In genomic region chr6:95819461-95819860, GRCh38 we compare ENCODE assay signal across 28 cellular contexts.
"Had no signal": no experiment of that assay in that cellular context is flagged by ENCODE, and none has a peak within 500 bp of the region (broad histone marks: within the 10 kb centered on the region; RNA-seq: fewer than 3 reads in every experiment).

No MANE protein-coding gene starts in this region.

- H3K27me3 Mint-ChIP-seq: activated CD4-positive, alpha-beta T cell treated with anti-CD3 and anti-CD28 coated beads, Interleukin-2, amount 10 ng/mL, durations not matched to agents 24 days and 14 days; activated CD8-positive, alpha-beta T cell treated with anti-CD3 and anti-CD28 coated beads for 36 hours; activated naive CD4-positive, alpha-beta T cell treated with anti-CD3 and anti-CD28 coated beads, Interleukin-2, amount 50 U/mL, for 24 hours; activated naive CD8-positive, alpha-beta T cell treated with anti-CD3 and anti-CD28 coated beads, Interleukin-2, amount 10 ng/mL, durations not matched to agents 7 days and 5 days had no signal

- H3K4me3 ChIP-seq: ascending aorta, breast epithelium had no signal

- H3K4me1 Mint-ChIP-seq: activated CD4-positive, alpha-beta T cell treated with anti-CD3 and anti-CD28 coated beads, Interleukin-2, amount 10 ng/mL, durations not matched to agents 24 days and 14 days; activated naive CD4-positive, alpha-beta T cell treated with anti-CD3 and anti-CD28 coated beads, Interleukin-2, amount 50 U/mL, for 24 hours; activated naive CD8-positive, alpha-beta T cell treated with anti-CD3 and anti-CD28 coated beads, Interleukin-2, amount 10 ng/mL, durations not matched to agents 7 days and 5 days had no signal

- H3K36me3 Mint-ChIP-seq: activated naive CD4-positive, alpha-beta T cell treated with anti-CD3 and anti-CD28 coated beads, Interleukin-2, amount 50 U/mL, for 24 hours; activated naive CD8-positive, alpha-beta T cell treated with anti-CD3 and anti-CD28 coated beads, Interleukin-2, amount 10 ng/mL, durations not matched to agents 7 days and 5 days had no signal

- H3K27ac Mint-ChIP-seq: activated CD4-positive, alpha-beta T cell treated with anti-CD3 and anti-CD28 coated beads, Interleukin-2, amount 10 ng/mL, durations not matched to agents 24 days and 14 days; activated CD8-positive, alpha-beta T cell treated with anti-CD3 and anti-CD28 coated beads for 36 hours; activated naive CD4-positive, alpha-beta T cell treated with anti-CD3 and anti-CD28 coated beads, Interleukin-2, amount 50 U/mL, for 24 hours; activated naive CD8-positive, alpha-beta T cell treated with anti-CD3 and anti-CD28 coated beads, Interleukin-2, amount 10 ng/mL, durations not matched to agents 7 days and 5 days; activated T-cell treated with anti-CD3 and anti-CD28 coated beads, Interleukin-2, amount 50 U/mL, for 72 hours; activated T-helper 2 cell treated with anti-CD3 and anti-CD28 coated beads, Interferon-gamma antibody, Interleukin-2, Interleukin-4, amounts not matched to agents 10 μg/mL and 5 μg/mL and 100 μg/mL, durations not matched to agents 14 hours and 24 hours and 36 hours had no signal

- DNase-seq: activated CD4-positive, alpha-beta T cell treated with anti-CD3 and anti-CD28 coated beads, Interleukin-2, amount 10 ng/mL, durations not matched to agents 24 days and 14 days; activated CD4-positive, alpha-beta T cell treated with anti-CD3 and anti-CD28 coated beads, Interleukin-2, amount 50 U/mL, for 4 hours; activated gamma-delta T cell; activated naive CD4-positive, alpha-beta T cell treated with Interleukin-2 at 50 U/mL for 16 hours; activated naive CD8-positive, alpha-beta T cell treated with anti-CD3 and anti-CD28 coated beads, Interleukin-2, amount 10 ng/mL, durations not matched to agents 7 days and 5 days; activated T-cell treated with anti-CD3 and anti-CD28 coated beads, Interleukin-2, amount 50 U/mL, for 1 hour; activated T-cell treated with anti-CD3 and anti-CD28 coated beads, Interleukin-2, amount 50 U/mL, for 72 hours; amygdala; NCI-H1048; NCI-H1105 treated with DMSO at 0.1 percent for 48 hours; NCI-H1436; NCI-H1694; NCI-H1930; NCI-H2081 treated with DMSO at 0.1 percent for 48 hours; NCI-H226; NCI-H446 treated with DMSO at 0.1 percent for 48 hours; NCI-H524 treated with DMSO at 0.1 percent for 48 hours; NK-92 treated with Interleukin-12 subunit alpha and Interleukin-12 subunit beta, amount 100 ng/mL, for 24 hours; Right ventricle myocardium superior; SW 1271; T-helper 1 cell; T1000 had no signal

- H3K27ac ChIP-seq: ascending aorta, breast epithelium, WERI-Rb-1 had no signal

- H3K4me1 ChIP-seq: ascending aorta, breast epithelium had no signal

- H3K4me3 Mint-ChIP-seq: activated CD4-positive, alpha-beta T cell treated with anti-CD3 and anti-CD28 coated beads, Interleukin-2, amount 10 ng/mL, durations not matched to agents 24 days and 14 days; activated CD8-positive, alpha-beta T cell treated with anti-CD3 and anti-CD28 coated beads for 36 hours; activated naive CD4-positive, alpha-beta T cell treated with anti-CD3 and anti-CD28 coated beads, Interleukin-2, amount 50 U/mL, for 24 hours; activated naive CD8-positive, alpha-beta T cell treated with anti-CD3 and anti-CD28 coated beads, Interleukin-2, amount 10 ng/mL, durations not matched to agents 7 days and 5 days; activated T-cell treated with anti-CD3 and anti-CD28 coated beads, Interleukin-2, amount 50 U/mL, for 72 hours had no signal

- ATAC-seq: activated CD8-positive, alpha-beta T cell treated with anti-CD3 and anti-CD28 coated beads for 36 hours; activated T-cell treated with anti-CD3 and anti-CD28 coated beads, Interleukin-2, amount 50 U/mL, for 72 hours had no signal

- H3K27me3 ChIP-seq: ascending aorta, breast epithelium had no signal

- H3K9me3 Mint-ChIP-seq: activated naive CD4-positive, alpha-beta T cell treated with anti-CD3 and anti-CD28 coated beads, Interleukin-2, amount 50 U/mL, for 24 hours; activated naive CD8-positive, alpha-beta T cell treated with anti-CD3 and anti-CD28 coated beads, Interleukin-2, amount 10 ng/mL, durations not matched to agents 7 days and 5 days had no signal

- H3K9me3 ChIP-seq: ascending aorta, breast epithelium had no signal

- H3K36me3 ChIP-seq: ascending aorta, breast epithelium, WERI-Rb-1 had no signal
